ENCODE assay signal across 8 cellular contexts in the genomic region with DNA sequence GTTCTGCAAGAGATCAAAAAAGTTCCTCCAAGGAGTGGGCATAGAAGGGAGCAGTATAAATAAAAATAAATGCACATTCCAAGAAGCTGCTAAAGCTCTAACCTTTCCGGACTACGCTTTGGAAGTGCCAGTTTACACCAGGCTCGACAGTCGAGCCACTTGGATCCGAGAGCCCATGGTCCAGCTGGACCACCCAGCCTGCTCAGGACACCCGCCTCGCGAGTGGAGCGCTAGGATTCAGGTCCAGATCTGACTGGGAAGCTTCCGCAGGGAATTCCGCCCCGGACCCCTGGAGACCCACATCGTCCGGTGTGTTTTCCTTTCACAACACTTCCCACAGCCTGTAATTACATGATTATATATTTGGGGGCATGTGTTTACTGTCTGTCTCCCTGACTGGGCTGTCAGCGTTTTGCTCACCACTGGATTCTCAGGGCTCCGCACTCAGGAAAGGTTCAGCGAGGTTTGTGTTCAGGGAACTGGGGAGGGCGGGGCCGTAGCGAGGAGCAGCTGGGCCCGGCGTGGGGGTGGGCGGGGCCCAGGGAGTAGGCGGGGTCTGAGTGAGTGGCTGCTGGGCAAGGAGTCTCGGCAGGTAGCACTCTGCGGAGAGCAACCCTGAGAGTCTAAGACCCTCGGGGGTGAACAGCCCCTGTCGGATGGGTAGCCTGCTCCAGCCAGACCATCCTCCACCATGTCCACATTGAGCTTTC. TPM values are rescaled to one million over a fixed set of nuclear protein-coding genes. Genes with fewer than 3 reads are reported as not detected.
DNase-seq lines count a peak whose midpoint lies in the region; ATAC-seq, FAIRE-seq and TF ChIP-seq lines count a peak whose summit lies in the region.

No MANE protein-coding gene starts in this region.

- H3K4me3 ChIP-seq in MG63 (peak overlapping the region; percentile 45), choroid plexus epithelial cell (ENCODE audit: low read depth, low read length) (peak overlapping the region; percentile 59), HepG2 (replicated peaks in 1 of 3; ENCODE audit: insufficient read depth in 1 of 3, low read depth in 2 of 3, low read length in 3 of 3) (peak overlapping the region; percentile 54 to 69 (median 56))

- DNase-seq in CD1c-positive myeloid dendritic cell (ENCODE audit: extremely low spot score), result peak; percentile 43
- peak; percentile 76 for DNase-seq in MG63
- peak; percentile 86 for DNase-seq in activated CD4-positive, alpha-beta T cell treated with anti-CD3 and anti-CD28 coated beads for 48 hours
- peak; percentile 61 for DNase-seq in choroid plexus epithelial cell (ENCODE audit: low read depth)
- peak; percentile 33 for DNase-seq in HepG2 (ENCODE audit: low spot score)
- DNase-seq in stimulated activated CD4-positive, alpha-beta T cell treated with anti-CD3 and anti-CD28 coated beads, Interleukin-4, amount 100 ng/mL, for 24 hours, result peak; percentile 71

- H3K4me1 ChIP-seq in HepG2 (ENCODE audit: insufficient read depth, low read length), result peaks cover 10% of the 10 kb centered on the region

- peak overlapping the region; percentile 94 for H3K4me2 ChIP-seq in HepG2 (ENCODE audit: low read depth, low read length)

- no peak for TF ChIP-seq POLR2A in HepG2 (IDR thresholded peaks at IDR 0.05; ENCODE audit: insufficient read depth in 1 of 2, low read depth in 2 of 2, low read length in 2 of 2)

- no peak for FAIRE-seq in HepG2 (lab: Jason Lieb, UNC)

- H3K9ac ChIP-seq in HepG2 (ENCODE audit: insufficient read depth, low read depth, low read length), result peak overlapping the region; percentile 3; the same call in 1 of the 2 replicates

- no peaks in the 10 kb centered on the region for H3K79me2 ChIP-seq in HepG2 (ENCODE audit: insufficient read depth, low read length)

- WGBS in HepG2 (ENCODE audit: low lambda C conversion rate), result 13% methylated on average over 13 of the region's 28 CpGs

- H3K9me3 ChIP-seq in MG63 (0 out of 2 replicates have a peak, but pooled peaks cover 2% of the 10 kb centered on the region), HepG2 (ENCODE audit: low read length) (no peaks in the 10 kb centered on the region)

- H3K27ac ChIP-seq in HepG2 (ENCODE audit: extremely low read length, insufficient read depth, low read length), result no peak overlapping the region

- ATAC-seq in GM21526 (IDR thresholded peaks at IDR 0.05; ENCODE audit: low FRiP score, unreplicated experiment), result peak; percentile 73
- ATAC-seq in HepG2, result peak; percentile 95
- no peak for ATAC-seq in GM19467 (IDR thresholded peaks at IDR 0.05; ENCODE audit: unreplicated experiment)

- in situ Hi-C loops in HepG2 (cut with HindIII; ENCODE audit: extremely low pct_ligation_motif_present, low pct_unique_long_range_greater_than_20kb), result no loop called here

- POLR2A ChIA-PET in HepG2 (lab: Yijun Ruan, JAX), result interaction anchor here (0.8 to 1.5 kb wide), 2 partner anchors 11 to 546 kb away, joined by 4 read pairs; partner anchors contain the start of gene POLR3B

- no peaks in the 10 kb centered on the region for H3K36me3 ChIP-seq in MG63
- no peaks in the 10 kb centered on the region for H3K36me3 ChIP-seq in HepG2 (replicated peaks in 1 of 2; ENCODE audit: control insufficient read depth in 1 of 2, insufficient read depth in 2 of 2, low read length in 2 of 2)

- no peaks in the 10 kb centered on the region for H4K20me1 ChIP-seq in HepG2 (ENCODE audit: insufficient read depth, low read length)

- TF ChIP-seq EP300 in HepG2 (IDR thresholded peaks at IDR 0.05; ENCODE audit: low read depth in 2 of 2, low read length in 2 of 2), result no peak
- TF ChIP-seq EP300 in HepG2 (CRISPR knock-in tag; IDR thresholded peaks at IDR 0.05; ENCODE audit: borderline replicate concordance), result no peak

- no TSS peak for BruUV-seq in HepG2 (replicated peaks; lab: Mats Ljungman, UMichigan)

- TF ChIP-seq CTCF in choroid plexus epithelial cell (conservative IDR thresholded peaks at IDR 0.05; ENCODE audit: low read depth, low read length) (no peak), HepG2 (CRISPR knock-in tag; IDR thresholded peaks at IDR 0.05) (no peak)

- TF ChIP-seq RAD21 in HepG2 (CRISPR knock-in tag; IDR thresholded peaks at IDR 0.05), result no peak

- peak overlapping the region; percentile 34 for H2AFZ ChIP-seq in HepG2 (ENCODE audit: low read length)

- CTCF ChIA-PET in HepG2 (lab: Yijun Ruan, JAX; ENCODE audit: low intra/inter-chr PET ratio, low total read pairs), result no interaction called here

- intact Hi-C loops in HepG2 (cut with micrococcal nuclease; ENCODE audit: unreplicated experiment), result no loop called here

- H3K27me3 ChIP-seq in MG63 (0 out of 2 replicates have a peak, but pooled peaks cover 4% of the 10 kb centered on the region), HepG2 (ENCODE audit: control insufficient read depth in 1 of 2, insufficient read depth in 2 of 2, low read length in 2 of 2) (peaks cover 4 to 32% of the 10 kb centered on the region in 2 experiments; a peak in 3 of 5 replicates)

TF ChIP-seq in HepG2, 621 proteins besides CTCF, POLR2A, EP300 and RAD21 (continues in another document):
- TF ChIP-seq ZNF687 (CRISPR knock-in tag; IDR thresholded peaks at IDR 0.05), result peak; percentile 30; the same call in 1 of the 2 replicates
- no peak for TF ChIP-seq TERF1 (CRISPR knock-in tag; IDR thresholded peaks at IDR 0.05)

RNA-seq across cellular contexts. Expression of gene TMEM263, which starts 52.3 kb away (rescaled TPM):
- 32.9 and 49.1 TPM in 2 replicates for total RNA-seq in MG63 (2014; rRNA removed; shearing (Covaris generic); ENCODE audit: low replicate concordance)
- total RNA-seq in HepG2 (2016; rRNA removed; fragmentation: Illumina TruSeq; extraction: Trizol), result 58.6 and 73.7 TPM in 2 replicates
- total RNA-seq in HepG2 (2016; cell fraction: cytosol; rRNA removed; fragmentation: Illumina TruSeq; extraction: Trizol; ENCODE audit: low read depth), result 9.5 and 9.6 TPM in 2 replicates
- total RNA-seq in HepG2 (2016; cell fraction: insoluble cytoplasmic fraction; rRNA removed; fragmentation: Illumina TruSeq; extraction: Trizol), result 64.2 and 75.9 TPM in 2 replicates
- 34.4 and 35.4 TPM in 2 replicates for total RNA-seq in HepG2 (2016; cell fraction: membrane; rRNA removed; fragmentation: Illumina TruSeq; extraction: Trizol)
- 45.8 and 48.3 TPM in 2 replicates for total RNA-seq in HepG2 (2016; cell fraction: nucleus; rRNA removed; fragmentation: Illumina TruSeq; extraction: Trizol)
- 19.1 and 25.9 TPM in 2 replicates for polyA plus RNA-seq in HepG2 (2011; rRNA removed)
- 13.1 and 17.8 TPM in 2 replicates for polyA plus RNA-seq in HepG2 (2011; cell fraction: cytosol; rRNA removed)
- 18.4 and 19.9 TPM in 2 replicates for polyA plus RNA-seq in HepG2 (2011; cell fraction: nucleus; rRNA removed)
- 35.8 and 39.5 TPM in 2 replicates for polyA plus RNA-seq in HepG2 (2012)
- polyA plus RNA-seq in HepG2 (2016; cell fraction: cytosol; fragmentation: Illumina TruSeq; extraction: Trizol; ENCODE audit: low read depth), result 4.8 and 5.7 TPM in 2 replicates
- 71.3 and 74.5 TPM in 2 replicates for polyA plus RNA-seq in HepG2 (2016; cell fraction: insoluble cytoplasmic fraction; fragmentation: Illumina TruSeq; extraction: Trizol; ENCODE audit: low read depth)
- polyA plus RNA-seq in HepG2 (2016; cell fraction: membrane; fragmentation: Illumina TruSeq; extraction: Trizol; ENCODE audit: low read depth), result 18.7 and 19.8 TPM in 2 replicates
- 48.5 and 51.5 TPM in 2 replicates for polyA plus RNA-seq in HepG2 (2016; cell fraction: nucleus; fragmentation: Illumina TruSeq; extraction: Trizol; ENCODE audit: insufficient read depth, low read depth)
- 20.6 and 24.3 TPM in 2 replicates for polyA minus RNA-seq in HepG2 (2011; rRNA and poly(A)+ RNA removed; ENCODE audit: low replicate concordance)
- 28.8 and 36.3 TPM in 2 replicates for polyA minus RNA-seq in HepG2 (2011; cell fraction: cytosol; rRNA and poly(A)+ RNA removed)
- 75.8 and 103 TPM in 2 replicates for polyA minus RNA-seq in HepG2 (2011; cell fraction: nucleus; rRNA and poly(A)+ RNA removed)

Comparison
In these comparisons a context has a peak if more than half of its experiments do, and no peak if none do; other contexts are left out.
1. DNase-seq: peak in every context shown above with its lines; median percentile 86 in activated CD4-positive, alpha-beta T cell treated with anti-CD3 and anti-CD28 coated beads for 48 hours; 76 in MG63; 71 in stimulated activated CD4-positive, alpha-beta T cell treated with anti-CD3 and anti-CD28 coated beads, Interleukin-4, amount 100 ng/mL, for 24 hours; 61 in choroid plexus epithelial cell; 43 in CD1c-positive myeloid dendritic cell; 33 in HepG2.